Comparison of ENCODE assay signal across 9 cellular contexts in the genomic region with DNA sequence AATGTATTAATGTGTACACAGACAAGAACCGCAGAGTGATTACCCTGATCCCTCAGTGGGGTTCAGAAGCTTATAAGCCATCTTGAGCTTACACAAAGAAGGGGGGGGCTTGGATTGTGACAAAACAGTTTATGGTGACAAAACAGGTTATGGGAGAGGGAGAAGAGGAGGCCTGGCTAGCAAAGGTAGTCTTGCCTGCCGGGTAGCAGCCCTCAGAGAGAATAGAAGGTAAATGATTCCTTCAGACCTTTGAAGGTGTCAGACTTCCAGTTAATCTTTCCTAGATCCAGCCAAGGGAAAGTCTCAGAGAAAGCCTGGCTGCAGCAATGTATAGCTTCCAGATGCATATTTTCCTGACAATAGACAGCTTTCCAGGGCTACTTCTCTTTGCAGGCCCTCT. TPM values are rescaled to one million over a fixed set of nuclear protein-coding genes. Genes with fewer than 3 reads are reported as not detected.
DNase-seq lines count a peak whose midpoint lies in the region; ATAC-seq and TF ChIP-seq lines count a peak whose summit lies in the region.
"Had no signal": no experiment of that assay in that cellular context is flagged by ENCODE, and none has a peak within 500 bp of the region (broad histone marks: within the 10 kb centered on the region; RNA-seq: fewer than 3 reads in every experiment).

No MANE protein-coding gene starts in this region.

- no peaks in the 10 kb centered on the region for H4K20me1 ChIP-seq in PC-9 (ENCODE audit: insufficient read depth)

- H3K4me2 ChIP-seq in PC-9 = peak overlapping the region; percentile 71

- CTCF ChIA-PET in PC-9 (lab: Charles Lee) = interaction anchor here (0.6 kb wide), 1 partner anchor 35 kb away, joined by 6 read pairs; no protein-coding TSS in a partner anchor

- intact Hi-C loops in PC-9 (cut with micrococcal nuclease; ENCODE audit: unreplicated experiment) = loop anchor here (1.0 to 5.0 kb wide), 3 partner anchors 42 to 203 kb away; partner anchors contain the start of gene RAPH1
- intact Hi-C loops in left lung (cut with DNase I) = no loop called here

- no peaks in the 10 kb centered on the region for H3K36me3 ChIP-seq in PC-9 (ENCODE audit: low read depth)
- H3K36me3 ChIP-seq in left lung = no peaks in the 10 kb centered on the region
- H3K36me3 ChIP-seq in thoracic aorta = no peaks in the 10 kb centered on the region

- BruUV-seq in PC-9 (replicated peaks; lab: Mats Ljungman, UMichigan) = no TSS peak

- H3K4me1 ChIP-seq in PC-9 (replicated peaks; ENCODE audit: insufficient read depth) = peaks cover 69% of the 10 kb centered on the region
- peaks cover 26 to 32% of the 10 kb centered on the region in 2 donors for H3K4me1 ChIP-seq in left lung
- H3K4me1 ChIP-seq in thoracic aorta (ENCODE audit: control insufficient read depth in 1 of 2, low read depth in 2 of 2) = peaks cover 40 to 66% of the 10 kb centered on the region in 2 donors

- H3K27me3 ChIP-seq in PC-9 (ENCODE audit: insufficient read depth, low read depth) (no peaks in the 10 kb centered on the region), left lung (no peaks in the 10 kb centered on the region), thoracic aorta (replicated peaks; ENCODE audit: insufficient read depth) (no peaks in the 10 kb centered on the region)

- H3K9me3 ChIP-seq in PC-9 (ENCODE audit: insufficient read depth, low read depth) (no peaks in the 10 kb centered on the region), left lung (no peaks in the 10 kb centered on the region), thoracic aorta (no peaks in the 10 kb centered on the region)

- H3K9me2 ChIP-seq in PC-9 (ENCODE audit: insufficient read depth) = 0 out of 2 replicates have a peak, but pooled peaks cover 5% of the 10 kb centered on the region

- peak overlapping the region; percentile 91 for H3K27ac ChIP-seq in PC-9
- H3K27ac ChIP-seq in left lung = peak overlapping the region; percentile 31 to 81
- H3K27ac ChIP-seq in thoracic aorta = peak overlapping the region; percentile 78 to 88

- H3K79me2 ChIP-seq in PC-9 (ENCODE audit: low read depth) = no peaks in the 10 kb centered on the region

- peak overlapping the region; percentile 62; the same call in 1 of the 2 replicates for H2AFZ ChIP-seq in PC-9

- POLR2A ChIA-PET in PC-9 (lab: Charles Lee; ENCODE audit: unreplicated experiment) = interaction anchor here (0.7 kb wide), 1 partner anchor 48 kb away, joined by 3 read pairs; no protein-coding TSS in a partner anchor

- H3K4me3 ChIP-seq in PC-9 = peak overlapping the region; percentile 16; the same call in 1 of the 2 replicates
- H3K4me3 ChIP-seq in left lung = no peak overlapping the region
- H3K4me3 ChIP-seq in thoracic aorta = no peak overlapping the region

- DNase-seq in NCI-H510A treated with DMSO at 0.1 percent for 48 hours (lab: John Stamatoyannopoulos, UW) (peak; percentile 77), NCI-H510A (lab: John Stamatoyannopoulos, UW) (no peak), PC-9 (no peak), left lung (no peak), thoracic aorta (ENCODE audit: low spot score) (no peak)
- DNase-seq in stimulated activated naive CD4-positive, alpha-beta T cell (lab: John Stamatoyannopoulos, UW) = no peak
- DNase-seq: NCI-H446 had no signal

- TF ChIP-seq CTCF in PC-9 (conservative IDR thresholded peaks at IDR 0.05) = no peak
- no peak for TF ChIP-seq CTCF in left lung (IDR thresholded peaks at IDR 0.05)
- TF ChIP-seq CTCF in thoracic aorta (IDR thresholded peaks at IDR 0.05) = no peak

- ATAC-seq in left lung = no peak
- no peak for ATAC-seq in thoracic aorta (ENCODE audit: insufficient number of reproducible peaks, low FRiP score, low read depth)
- no peak for ATAC-seq in GM18505 (IDR thresholded peaks at IDR 0.05; ENCODE audit: unreplicated experiment)
- no peak for ATAC-seq in GM19324 (IDR thresholded peaks at IDR 0.05; ENCODE audit: low FRiP score, unreplicated experiment)

- peaks cover 27% of the 10 kb centered on the region for H3F3A ChIP-seq in PC-9 (ENCODE audit: insufficient read depth, low read depth)

- no peak for TF ChIP-seq POLR2A in GM18505 (IDR thresholded peaks at IDR 0.05; ENCODE audit: borderline replicate concordance, extremely low read depth, insufficient read depth, insufficient read length)

RNA-seq across cellular contexts. Expression of gene RAPH1, which starts 44.6 kb away (rescaled TPM):
- 16.5 and 16.8 TPM in 2 replicates for total RNA-seq in PC-9 (2021)
- 10 to 100 TPM; 70.7 to 74.7 TPM for total RNA-seq in left lung
- 10 to 100 TPM; 44.8 to 86.8 TPM for total RNA-seq in thoracic aorta
